In the genomic region with DNA sequence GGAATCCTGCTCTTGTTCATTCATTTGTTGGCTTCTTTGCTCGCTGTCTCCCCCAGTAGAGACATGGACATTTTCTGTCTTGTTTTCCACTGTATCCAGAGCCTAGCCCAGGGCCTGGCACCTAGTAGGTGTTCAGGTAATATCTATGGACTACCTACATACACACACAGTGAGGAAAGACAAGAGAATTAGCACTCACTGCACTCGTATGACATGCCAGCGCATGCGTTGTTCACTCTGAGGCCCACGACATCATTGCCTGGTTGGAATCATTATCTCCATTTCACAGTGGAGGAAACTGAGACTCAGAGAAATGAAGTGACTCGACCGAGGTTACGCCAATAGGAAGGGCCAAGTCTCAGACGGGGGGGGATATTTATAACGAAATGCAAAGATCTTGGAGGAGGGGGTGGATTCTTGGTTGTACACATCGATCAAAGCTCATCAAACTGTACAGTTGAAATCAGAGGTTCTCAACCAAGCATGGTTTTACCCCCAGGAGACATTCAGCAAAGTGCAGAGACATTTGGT, we compare ENCODE assay signal across 18 cellular contexts.
"Had no signal": no experiment of that assay in that cellular context is flagged by ENCODE, and none has a peak within 500 bp of the region (broad histone marks: within the 10 kb centered on the region; RNA-seq: fewer than 3 reads in every experiment).

No MANE protein-coding gene starts in this region.

- H3K4me3 ChIP-seq: coronary artery, esophagus squamous epithelium, prostate gland, smooth muscle cell, thoracic aorta, vagina had no signal

- H3K27me3 ChIP-seq: esophagus squamous epithelium, vagina had no signal

- H3K27ac ChIP-seq: coronary artery, esophagus squamous epithelium, prostate gland, thoracic aorta, vagina had no signal

- H3K4me2 ChIP-seq: smooth muscle cell had no signal

- H3K4me1 ChIP-seq: prostate gland had no signal

- DNase-seq: activated CD4-positive, alpha-beta memory T cell treated with anti-CD3 and anti-CD28 coated beads, Interleukin-2, amount 10 ng/mL, durations not matched to agents 7 days and 5 days; activated CD4-positive, alpha-beta T cell treated with anti-CD3 and anti-CD28 coated beads for 4 hours; activated effector memory CD4-positive, alpha-beta T cell treated with Interleukin-2 at 50 U/mL for 16 hours; activated T-cell treated with anti-CD3 and anti-CD28 coated beads, Interleukin-2, amount 50 U/mL, for 4 hours; caudate nucleus; effector CD8-positive, alpha-beta T cell; esophagus squamous epithelium; midbrain; naive thymus-derived CD4-positive, alpha-beta T cell; right cardiac atrium had no signal

- FAIRE-seq: endothelial cell of umbilical vein, TTC549 had no signal

- H3K9me3 ChIP-seq: esophagus squamous epithelium, prostate gland, thoracic aorta, vagina had no signal

- ATAC-seq: activated naive CD4-positive, alpha-beta T cell treated with anti-CD3 and anti-CD28 coated beads, Interleukin-2, amount 50 U/mL, for 72 hours; activated T-cell treated with anti-CD3 and anti-CD28 coated beads, Interleukin-2, amount 50 U/mL, for 4 hours; naive thymus-derived CD4-positive, alpha-beta T cell had no signal

- H3K36me3 ChIP-seq: esophagus squamous epithelium, prostate gland, thoracic aorta, vagina had no signal
